ENCODE assay signal across 14 cellular contexts in the genomic region with DNA sequence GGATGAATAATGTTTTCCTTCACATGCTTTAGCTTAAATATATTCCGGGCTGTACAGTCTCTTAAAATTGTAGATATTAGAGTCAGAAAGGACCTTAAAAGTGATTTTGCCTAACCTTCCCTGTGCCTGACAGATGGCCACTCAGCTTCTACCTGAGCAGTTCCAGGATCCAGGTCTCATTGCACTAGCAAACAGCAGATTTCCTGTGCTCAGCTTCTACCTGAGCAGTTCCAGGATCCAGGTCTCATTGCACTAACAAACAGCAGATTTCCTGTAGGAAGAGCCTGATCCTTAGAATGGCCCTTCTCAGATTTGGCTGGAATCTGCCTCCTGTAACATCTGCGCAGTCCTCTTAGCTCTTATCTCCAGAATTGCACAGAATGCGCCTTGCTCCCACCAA.
DNase-seq lines count a peak whose midpoint lies in the region; ATAC-seq, FAIRE-seq and TF ChIP-seq lines count a peak whose summit lies in the region.
"Had no signal": no experiment of that assay in that cellular context is flagged by ENCODE, and none has a peak within 500 bp of the region (broad histone marks: within the 10 kb centered on the region; RNA-seq: fewer than 3 reads in every experiment).

No MANE protein-coding gene starts in this region.

- H3K27ac ChIP-seq in left lung, result peak overlapping the region; percentile 7 to 76
- peak overlapping the region; percentile 65 to 67 for H3K27ac ChIP-seq in tibial artery
- no peak overlapping the region for H3K27ac ChIP-seq in naive thymus-derived CD4-positive, alpha-beta T cell (ENCODE audit: low read depth, low read length)

- H3K27me3 ChIP-seq in left lung, result no peaks in the 10 kb centered on the region
- no peaks in the 10 kb centered on the region for H3K27me3 ChIP-seq in tibial artery
- H3K27me3 ChIP-seq in naive thymus-derived CD4-positive, alpha-beta T cell (ENCODE audit: control insufficient read depth in 2 of 2, insufficient read depth in 2 of 2, low read length in 2 of 2), result no peaks in the 10 kb centered on the region
- H3K27me3 ChIP-seq: upper lobe of right lung had no signal

- peaks cover 12 to 15% of the 10 kb centered on the region in 2 donors for H3K4me1 ChIP-seq in left lung
- H3K4me1 ChIP-seq in tibial artery, result peaks cover 0 to 63% (median 24%) of the 10 kb centered on the region in 4 donors
- H3K4me1 ChIP-seq in naive thymus-derived CD4-positive, alpha-beta T cell (ENCODE audit: control insufficient read depth in 2 of 2, insufficient read depth in 2 of 2, low read length in 2 of 2), result peaks cover 5 to 6% of the 10 kb centered on the region in 2 donors

- peaks cover 0 to 7% (median 0%) of the 10 kb centered on the region in 11 donors for H3K9me3 Mint-ChIP-seq in naive thymus-derived CD4-positive, alpha-beta T cell
- H3K9me3 Mint-ChIP-seq: activated CD8-positive, alpha-beta T cell treated with anti-CD3 and anti-CD28 coated beads for 36 hours; activated T-helper 17 cell treated with anti-CD3 and anti-CD28 coated beads, Interleukin-2, amount 50 U/mL, for 72 hours had no signal

- peaks cover 10 to 20% (median 13%) of the 10 kb centered on the region in 7 donors for H3K4me1 Mint-ChIP-seq in naive thymus-derived CD4-positive, alpha-beta T cell

- FAIRE-seq in D721Med (lab: Jason Lieb, UNC), result no peak
- FAIRE-seq: A204.1 had no signal

- H3K36me3 ChIP-seq in left lung (no peaks in the 10 kb centered on the region), tibial artery (no peaks in the 10 kb centered on the region)
- H3K36me3 ChIP-seq in naive thymus-derived CD4-positive, alpha-beta T cell (ENCODE audit: control insufficient read depth in 2 of 3, insufficient read depth in 3 of 3, low read length in 3 of 3), result no peaks in the 10 kb centered on the region
- H3K36me3 ChIP-seq: upper lobe of right lung had no signal

- ATAC-seq in left lung (no peak), GM21528 (IDR thresholded peaks at IDR 0.05; ENCODE audit: low FRiP score, unreplicated experiment) (no peak)
- ATAC-seq in naive thymus-derived CD4-positive, alpha-beta T cell, result no peak
- ATAC-seq: activated CD8-positive, alpha-beta T cell treated with anti-CD3 and anti-CD28 coated beads for 36 hours; activated T-helper 17 cell treated with anti-CD3 and anti-CD28 coated beads, Interleukin-2, amount 50 U/mL, for 72 hours; upper lobe of right lung had no signal

- DNase-seq in NCI-H2029 (lab: John Stamatoyannopoulos, UW) (peak; percentile 12), NCI-H2029 treated with DMSO at 0.1 percent for 48 hours (lab: John Stamatoyannopoulos, UW) (no peak), cerebellar cortex (ENCODE audit: low spot score) (peak; percentile 86), left lung (no peak), tibial artery (no peak), D721Med (ENCODE audit: insufficient read length, low spot score) (no peak)
- no peak for DNase-seq in naive thymus-derived CD4-positive, alpha-beta T cell
- DNase-seq: activated CD8-positive, alpha-beta T cell treated with anti-CD3 and anti-CD28 coated beads for 36 hours; GDM1; NCI-H1930; upper lobe of right lung had no signal

- no peaks in the 10 kb centered on the region for H3K27me3 Mint-ChIP-seq in naive thymus-derived CD4-positive, alpha-beta T cell
- H3K27me3 Mint-ChIP-seq: activated CD8-positive, alpha-beta T cell treated with anti-CD3 and anti-CD28 coated beads for 36 hours; activated T-helper 17 cell treated with anti-CD3 and anti-CD28 coated beads, Interleukin-2, amount 50 U/mL, for 72 hours had no signal

- no peak overlapping the region for H3K4me3 Mint-ChIP-seq in naive thymus-derived CD4-positive, alpha-beta T cell
- H3K4me3 Mint-ChIP-seq: activated CD8-positive, alpha-beta T cell treated with anti-CD3 and anti-CD28 coated beads for 36 hours; activated T-helper 17 cell treated with anti-CD3 and anti-CD28 coated beads, Interleukin-2, amount 50 U/mL, for 72 hours had no signal

- H3K9me3 ChIP-seq in left lung (no peaks in the 10 kb centered on the region), tibial artery (no peaks in the 10 kb centered on the region)
- no peaks in the 10 kb centered on the region for H3K9me3 ChIP-seq in naive thymus-derived CD4-positive, alpha-beta T cell (ENCODE audit: control insufficient read depth in 2 of 3, low read length in 3 of 3)
- H3K9me3 ChIP-seq: upper lobe of right lung had no signal

- H3K36me3 Mint-ChIP-seq in naive thymus-derived CD4-positive, alpha-beta T cell, result peaks cover 0 to 7% (median 0%) of the 10 kb centered on the region in 5 donors

- H3K4me3 ChIP-seq in left lung (no peak overlapping the region), tibial artery (no peak overlapping the region)
- no peak overlapping the region for H3K4me3 ChIP-seq in naive thymus-derived CD4-positive, alpha-beta T cell (ENCODE audit: low read length)
- H3K4me3 ChIP-seq: upper lobe of right lung had no signal

- TF ChIP-seq CTCF in left lung (IDR thresholded peaks at IDR 0.05) (no peak), tibial artery (IDR thresholded peaks at IDR 0.05) (no peak), D721Med (IDR thresholded peaks at IDR 0.05; ENCODE audit: insufficient read depth, missing control alignments) (no peak)

- H3K27ac Mint-ChIP-seq in naive thymus-derived CD4-positive, alpha-beta T cell, result no peak overlapping the region
- H3K27ac Mint-ChIP-seq: activated CD8-positive, alpha-beta T cell treated with anti-CD3 and anti-CD28 coated beads for 36 hours; activated T-helper 17 cell treated with anti-CD3 and anti-CD28 coated beads, Interleukin-2, amount 50 U/mL, for 72 hours had no signal

- POLR2A ChIA-PET in naive thymus-derived CD4-positive, alpha-beta T cell (lab: Charles Lee), result interaction anchor here (0.7 kb wide), 1 partner anchor 1728 kb away, joined by 3 read pairs; no protein-coding TSS in a partner anchor

- intact Hi-C loops in left lung (cut with DNase I), result no loop called here
- intact Hi-C loops in tibial artery (cut with DNase I; ENCODE audit: low total_unique reads), result loop anchor here (10.0 kb wide), 1 partner anchor 61 kb away; no protein-coding TSS in a partner anchor
- intact Hi-C loops in naive thymus-derived CD4-positive, alpha-beta T cell (cut with micrococcal nuclease), result no loop called here

- CTCF ChIA-PET in naive thymus-derived CD4-positive, alpha-beta T cell (lab: Charles Lee), result no interaction called here

Comparison
In these comparisons a context has a peak if more than half of its experiments do, and no peak if none do; other contexts are left out.
1. DNase-seq: peak in NCI-H2029 (single experiment) and cerebellar cortex (single experiment); none in NCI-H2029 treated with DMSO at 0.1 percent for 48 hours (single experiment), left lung (0 of 2), tibial artery (0 of 2), D721Med (single experiment) and naive thymus-derived CD4-positive, alpha-beta T cell (0 of 9).